ENCODE assay signal across 8 cellular contexts in the genomic region with DNA sequence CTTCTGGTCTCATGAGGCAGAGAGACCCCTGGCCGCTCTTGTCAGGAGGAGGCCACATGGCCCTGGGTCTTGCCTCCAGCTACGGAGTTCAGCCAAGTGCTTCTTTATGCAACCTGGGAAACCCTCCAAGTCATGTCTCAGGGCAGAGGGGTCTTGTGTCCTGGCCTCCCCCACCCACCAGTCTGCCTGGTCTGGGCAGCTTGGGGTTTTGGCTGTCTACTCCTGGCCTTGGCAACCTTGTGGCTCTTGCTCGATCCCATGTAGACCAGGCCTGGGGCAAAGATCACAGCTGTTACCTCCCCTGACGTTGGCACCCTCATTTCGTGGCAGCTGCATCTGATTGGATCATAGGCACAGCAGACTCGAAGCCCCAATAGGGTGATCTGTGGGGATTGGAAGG. TPM values are rescaled to one million over a fixed set of nuclear protein-coding genes. Genes with fewer than 3 reads are reported as not detected.
DNase-seq lines count a peak whose midpoint lies in the region; ATAC-seq and TF ChIP-seq lines count a peak whose summit lies in the region.

No MANE protein-coding gene starts in this region.

- H3K9me3 Mint-ChIP-seq in CD14-positive monocyte = peaks cover 0 to 2% (median 0%) of the 10 kb centered on the region in 7 donors
- no peaks in the 10 kb centered on the region for H3K9me3 Mint-ChIP-seq in osteocyte (ENCODE audit: unreplicated experiment)
- H3K9me3 Mint-ChIP-seq in activated T-cell treated with anti-CD3 and anti-CD28 coated beads, Interleukin-2, amount 50 U/mL, for 4 hours = no peaks in the 10 kb centered on the region

- TF ChIP-seq CTCF in CD14-positive monocyte (IDR thresholded peaks at IDR 0.05) = no peak
- no peak for TF ChIP-seq CTCF in coronary artery (IDR thresholded peaks at IDR 0.05)
- no peak for TF ChIP-seq CTCF in osteocyte (IDR thresholded peaks at IDR 0.05)
- TF ChIP-seq CTCF in mucosa of descending colon (IDR thresholded peaks at IDR 0.05) = no peak

- H3K27ac ChIP-seq in coronary artery = peak overlapping the region; percentile 90 to 94

- H3K36me3 ChIP-seq in mucosa of descending colon (ENCODE audit: low read depth) = peaks cover 5% of the 10 kb centered on the region

- intact Hi-C loops in CD14-positive monocyte (cut with micrococcal nuclease) (no loop called here), mucosa of descending colon (cut with DNase I, micrococcal nuclease) (no loop called here)

- DNase-seq in CD14-positive monocyte (ENCODE audit: low spot score) (no peak), coronary artery (ENCODE audit: low spot score) (no peak), osteocyte (ENCODE audit: extremely low spot score, unreplicated experiment) (no peak), islet precursor cell (no peak), mucosa of descending colon (no peak)
- DNase-seq in activated T-cell treated with anti-CD3 and anti-CD28 coated beads, Interleukin-2, amount 50 U/mL, for 4 hours = no peak

- ATAC-seq in HG02981 (IDR thresholded peaks at IDR 0.05; ENCODE audit: unreplicated experiment) (peak; percentile 2), GM18858 (IDR thresholded peaks at IDR 0.05; ENCODE audit: unreplicated experiment) (no peak), mucosa of descending colon (no peak)
- no peak for ATAC-seq in activated T-cell treated with anti-CD3 and anti-CD28 coated beads, Interleukin-2, amount 50 U/mL, for 4 hours

- peaks cover 30 to 34% of the 10 kb centered on the region in 2 donors for H3K36me3 Mint-ChIP-seq in CD14-positive monocyte
- peaks cover 4% of the 10 kb centered on the region for H3K36me3 Mint-ChIP-seq in osteocyte (ENCODE audit: unreplicated experiment)
- peaks cover 22% of the 10 kb centered on the region for H3K36me3 Mint-ChIP-seq in activated T-cell treated with anti-CD3 and anti-CD28 coated beads, Interleukin-2, amount 50 U/mL, for 4 hours (ENCODE audit: insufficient read depth)

- H3K4me3 ChIP-seq in coronary artery (no peak overlapping the region), mucosa of descending colon (no peak overlapping the region)

- H3K27ac Mint-ChIP-seq in CD14-positive monocyte (peak overlapping the region in 6 of 7 donors; percentile 82 to 97 (median 92)), osteocyte (ENCODE audit: unreplicated experiment) (peak overlapping the region; percentile 78)

- H3K4me1 ChIP-seq in mucosa of descending colon (ENCODE audit: low read depth) = peaks cover 5% of the 10 kb centered on the region

- no peaks in the 10 kb centered on the region for H3K9me3 ChIP-seq in mucosa of descending colon

- H3K27me3 Mint-ChIP-seq in CD14-positive monocyte (ENCODE audit: low read depth in 3 of 3) = peaks cover 0 to 2% (median 0%) of the 10 kb centered on the region in 3 donors
- H3K27me3 Mint-ChIP-seq in osteocyte (ENCODE audit: unreplicated experiment) = no peaks in the 10 kb centered on the region
- H3K27me3 Mint-ChIP-seq in activated T-cell treated with anti-CD3 and anti-CD28 coated beads, Interleukin-2, amount 50 U/mL, for 4 hours (ENCODE audit: low read depth) = no peaks in the 10 kb centered on the region

- H3K4me1 Mint-ChIP-seq in CD14-positive monocyte = peaks cover 32% of the 10 kb centered on the region
- peaks cover 44% of the 10 kb centered on the region for H3K4me1 Mint-ChIP-seq in osteocyte (ENCODE audit: unreplicated experiment)
- peaks cover 55% of the 10 kb centered on the region for H3K4me1 Mint-ChIP-seq in activated T-cell treated with anti-CD3 and anti-CD28 coated beads, Interleukin-2, amount 50 U/mL, for 4 hours (ENCODE audit: low read depth)

- no peak overlapping the region for H3K4me3 Mint-ChIP-seq in CD14-positive monocyte
- no peak overlapping the region for H3K4me3 Mint-ChIP-seq in osteocyte (ENCODE audit: unreplicated experiment)
- H3K4me3 Mint-ChIP-seq in activated T-cell treated with anti-CD3 and anti-CD28 coated beads, Interleukin-2, amount 50 U/mL, for 4 hours = no peak overlapping the region

RNA-seq across cellular contexts. Expression of gene JADE2, which starts 28.3 kb away (rescaled TPM):
- 1 to 10 TPM; 2.1 to 3.1 TPM for polyA plus RNA-seq in CD14-positive monocyte
- total RNA-seq in osteocyte (26.6 and 32.4 TPM in 2 replicates), mucosa of descending colon (10 to 100 TPM; 31.9 to 69.9 (median 36.2) TPM)
- 10 to 100 TPM; 73.6 to 83.6 (median 76.8) TPM for total RNA-seq in activated T-cell treated with anti-CD3 and anti-CD28 coated beads, Interleukin-2, amount 50 U/mL, for 4 hours
